1 cellular context compared by ENCODE assay signal in the genomic region with DNA sequence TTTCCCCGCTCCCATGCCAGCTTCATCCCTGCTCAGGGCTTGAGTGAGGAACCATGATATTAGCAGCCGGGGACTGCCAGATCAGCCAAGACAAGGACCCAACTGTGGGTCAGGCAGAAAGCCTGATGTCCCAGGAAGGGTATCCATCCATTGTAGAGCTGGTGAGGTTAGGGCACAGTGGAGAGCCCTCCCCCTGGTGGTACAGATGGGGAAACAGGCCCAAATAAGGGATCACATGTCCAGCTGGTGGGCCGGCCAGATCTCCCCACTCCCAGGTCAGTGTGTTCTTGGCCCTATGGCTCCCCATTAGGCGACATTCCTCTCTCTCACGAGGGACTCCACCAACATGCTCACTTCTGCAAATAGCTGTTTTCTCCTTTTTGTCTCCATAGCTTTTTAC.
A peak's percentile ranks its signal among the peaks of the same experiment; 100 is the strongest.
TF ChIP-seq lines count a peak whose summit lies in the region.

No MANE protein-coding gene starts in this region.

TF ChIP-seq in HepG2, 621 proteins besides CTCF, POLR2A, EP300 and RAD21:
- TF ChIP-seq, protein P1, sequence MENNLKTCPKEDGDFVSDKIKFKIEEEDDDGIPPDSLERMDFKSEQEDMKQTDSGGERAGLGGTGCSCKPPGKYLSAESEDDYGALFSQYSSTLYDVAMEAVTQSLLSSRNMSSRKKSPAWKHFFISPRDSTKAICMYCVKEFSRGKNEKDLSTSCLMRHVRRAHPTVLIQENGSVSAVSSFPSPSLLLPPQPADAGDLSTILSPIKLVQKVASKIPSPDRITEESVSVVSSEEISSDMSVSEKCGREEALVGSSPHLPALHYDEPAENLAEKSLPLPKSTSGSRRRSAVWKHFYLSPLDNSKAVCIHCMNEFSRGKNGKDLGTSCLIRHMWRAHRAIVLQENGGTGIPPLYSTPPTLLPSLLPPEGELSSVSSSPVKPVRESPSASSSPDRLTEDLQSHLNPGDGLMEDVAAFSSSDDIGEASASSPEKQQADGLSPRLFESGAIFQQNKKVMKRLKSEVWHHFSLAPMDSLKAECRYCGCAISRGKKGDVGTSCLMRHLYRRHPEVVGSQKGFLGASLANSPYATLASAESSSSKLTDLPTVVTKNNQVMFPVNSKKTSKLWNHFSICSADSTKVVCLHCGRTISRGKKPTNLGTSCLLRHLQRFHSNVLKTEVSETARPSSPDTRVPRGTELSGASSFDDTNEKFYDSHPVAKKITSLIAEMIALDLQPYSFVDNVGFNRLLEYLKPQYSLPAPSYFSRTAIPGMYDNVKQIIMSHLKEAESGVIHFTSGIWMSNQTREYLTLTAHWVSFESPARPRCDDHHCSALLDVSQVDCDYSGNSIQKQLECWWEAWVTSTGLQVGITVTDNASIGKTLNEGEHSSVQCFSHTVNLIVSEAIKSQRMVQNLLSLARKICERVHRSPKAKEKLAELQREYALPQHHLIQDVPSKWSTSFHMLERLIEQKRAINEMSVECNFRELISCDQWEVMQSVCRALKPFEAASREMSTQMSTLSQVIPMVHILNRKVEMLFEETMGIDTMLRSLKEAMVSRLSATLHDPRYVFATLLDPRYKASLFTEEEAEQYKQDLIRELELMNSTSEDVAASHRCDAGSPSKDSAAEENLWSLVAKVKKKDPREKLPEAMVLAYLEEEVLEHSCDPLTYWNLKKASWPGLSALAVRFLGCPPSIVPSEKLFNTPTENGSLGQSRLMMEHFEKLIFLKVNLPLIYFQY (CRISPR knock-in tag; IDR thresholded peaks at IDR 0.05; ENCODE audit: borderline replicate concordance) = peak; percentile 42; the same call in 1 of the 2 replicates
- TF ChIP-seq ZNF556 (CRISPR knock-in tag; IDR thresholded peaks at IDR 0.05; ENCODE audit: borderline replicate concordance) = no peak
- TF ChIP-seq NR2F6 (IDR thresholded peaks at IDR 0.05) = no peak
- TF ChIP-seq NR2F6 (CRISPR knock-in tag; IDR thresholded peaks at IDR 0.05) = peak; percentile 60; the same call in 1 of the 2 replicates
- TF ChIP-seq, protein P2, sequence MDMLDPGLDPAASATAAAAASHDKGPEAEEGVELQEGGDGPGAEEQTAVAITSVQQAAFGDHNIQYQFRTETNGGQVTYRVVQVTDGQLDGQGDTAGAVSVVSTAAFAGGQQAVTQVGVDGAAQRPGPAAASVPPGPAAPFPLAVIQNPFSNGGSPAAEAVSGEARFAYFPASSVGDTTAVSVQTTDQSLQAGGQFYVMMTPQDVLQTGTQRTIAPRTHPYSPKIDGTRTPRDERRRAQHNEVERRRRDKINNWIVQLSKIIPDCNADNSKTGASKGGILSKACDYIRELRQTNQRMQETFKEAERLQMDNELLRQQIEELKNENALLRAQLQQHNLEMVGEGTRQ (IDR thresholded peaks at IDR 0.05; ENCODE audit: low read depth, low read length) = peak; percentile 43; the same call in 1 of the 2 replicates
- TF ChIP-seq, protein P2 (CRISPR knock-in tag; IDR thresholded peaks at IDR 0.05; ENCODE audit: borderline replicate concordance) = peak; percentile 73
- TF ChIP-seq ZIK1 (CRISPR knock-in tag; IDR thresholded peaks at IDR 0.05; ENCODE audit: borderline replicate concordance, low read depth) = no peak
- peak; percentile 71 for TF ChIP-seq STAG1 (CRISPR knock-in tag; IDR thresholded peaks at IDR 0.05)
- TF ChIP-seq XRCC5 (optimal IDR thresholded peaks at IDR 0.05; ENCODE audit: low read length) = peak; percentile 75
- 0 out of 2 replicates have a peak, but pooled peaks have one; percentile 34 for TF ChIP-seq SALL1 (CRISPR knock-in tag; IDR thresholded peaks at IDR 0.05)
- TF ChIP-seq, protein P3, sequence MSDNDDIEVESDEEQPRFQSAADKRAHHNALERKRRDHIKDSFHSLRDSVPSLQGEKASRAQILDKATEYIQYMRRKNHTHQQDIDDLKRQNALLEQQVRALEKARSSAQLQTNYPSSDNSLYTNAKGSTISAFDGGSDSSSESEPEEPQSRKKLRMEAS (IDR thresholded peaks at IDR 0.05) = no peak
- TF ChIP-seq HCFC1 (IDR thresholded peaks at IDR 0.05; ENCODE audit: low read depth, low read length) = no peak
- no peak for TF ChIP-seq ATF4 (CRISPR knock-in tag; IDR thresholded peaks at IDR 0.05)
- TF ChIP-seq SMC3 (IDR thresholded peaks at IDR 0.05; ENCODE audit: low read length) = peak; percentile 84
- TF ChIP-seq SP4 (CRISPR knock-in tag; IDR thresholded peaks at IDR 0.05) = 0 out of 2 replicates have a peak, but pooled peaks have one; percentile 27
- no peak for TF ChIP-seq KLF15 (CRISPR knock-in tag; IDR thresholded peaks at IDR 0.05; ENCODE audit: borderline replicate concordance)
- TF ChIP-seq, protein P4, sequence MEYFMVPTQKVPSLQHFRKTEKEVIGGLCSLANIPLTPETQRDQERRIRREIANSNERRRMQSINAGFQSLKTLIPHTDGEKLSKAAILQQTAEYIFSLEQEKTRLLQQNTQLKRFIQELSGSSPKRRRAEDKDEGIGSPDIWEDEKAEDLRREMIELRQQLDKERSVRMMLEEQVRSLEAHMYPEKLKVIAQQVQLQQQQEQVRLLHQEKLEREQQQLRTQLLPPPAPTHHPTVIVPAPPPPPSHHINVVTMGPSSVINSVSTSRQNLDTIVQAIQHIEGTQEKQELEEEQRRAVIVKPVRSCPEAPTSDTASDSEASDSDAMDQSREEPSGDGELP (IDR thresholded peaks at IDR 0.05; ENCODE audit: borderline replicate concordance, low read depth) = peak; percentile 48; the same call in 1 of the 2 replicates
- TF ChIP-seq SRF (IDR thresholded peaks at IDR 0.05; ENCODE audit: low read depth, low read length) = peak; percentile 93
- no peak for TF ChIP-seq GATAD1 (CRISPR knock-in tag; IDR thresholded peaks at IDR 0.05)
